Comparison of ENCODE assay signal across 27 cellular contexts in genomic region chr2:230812041-230812440, GRCh38. TPM values are rescaled to one million over a fixed set of nuclear protein-coding genes. Genes with fewer than 3 reads are reported as not detected.
DNase-seq lines count a peak whose midpoint lies in the region; ATAC-seq, FAIRE-seq and TF ChIP-seq lines count a peak whose summit lies in the region.
"Had no signal": no experiment of that assay in that cellular context is flagged by ENCODE, and none has a peak within 500 bp of the region (broad histone marks: within the 10 kb centered on the region; RNA-seq: fewer than 3 reads in every experiment).

No MANE protein-coding gene starts in this region.

- H3K9me3 ChIP-seq in HepG2 (ENCODE audit: low read length) = no peaks in the 10 kb centered on the region
- H3K9me3 ChIP-seq in right lobe of liver = no peaks in the 10 kb centered on the region
- no peaks in the 10 kb centered on the region for H3K9me3 ChIP-seq in adrenal gland (replicated peaks in 1 of 3)
- no peaks in the 10 kb centered on the region for H3K9me3 ChIP-seq in endodermal cell (ENCODE audit: control insufficient read depth, low read length)
- H3K9me3 ChIP-seq: HAP-1, heart right ventricle, MG63, thyroid gland had no signal

- H3K36me3 ChIP-seq in HepG2 (replicated peaks in 1 of 2; ENCODE audit: control insufficient read depth in 1 of 2, insufficient read depth in 2 of 2, low read length in 2 of 2) = peaks cover 16 to 57% of the 10 kb centered on the region in 2 experiments
- peaks cover 0 to 31% (median 6%) of the 10 kb centered on the region in 4 donors for H3K36me3 ChIP-seq in right lobe of liver
- peaks cover 0 to 36% of the 10 kb centered on the region in 2 donors for H3K36me3 ChIP-seq in adrenal gland (replicated peaks in 1 of 2)
- peaks cover 53% of the 10 kb centered on the region for H3K36me3 ChIP-seq in endodermal cell (ENCODE audit: control insufficient read depth, insufficient read depth, low read length)

- intact Hi-C loops in HepG2 (cut with micrococcal nuclease; ENCODE audit: unreplicated experiment) = no loop called here
- intact Hi-C loops in right lobe of liver (cut with DNase I) = no loop called here
- intact Hi-C loops in activated CD8-positive, alpha-beta T cell treated with anti-CD3 and anti-CD28 coated beads for 36 hours (cut with micrococcal nuclease) = no loop called here
- intact Hi-C loops in adrenal gland (cut with DNase I) = no loop called here

- H3K4me2 ChIP-seq in HepG2 (ENCODE audit: low read depth, low read length) = no peak overlapping the region

- no peak overlapping the region for H3K27ac ChIP-seq in HepG2 (ENCODE audit: extremely low read length, insufficient read depth, low read length)
- H3K27ac ChIP-seq in right lobe of liver = no peak overlapping the region
- no peak overlapping the region for H3K27ac ChIP-seq in adrenal gland
- no peak overlapping the region for H3K27ac ChIP-seq in endodermal cell (ENCODE audit: low read depth, low read length)
- H3K27ac ChIP-seq: heart right ventricle, RWPE1, thyroid gland, WERI-Rb-1 had no signal

- CTCF ChIA-PET in HepG2 (lab: Yijun Ruan, JAX; ENCODE audit: low intra/inter-chr PET ratio, low total read pairs) = no interaction called here
- CTCF ChIA-PET in activated CD8-positive, alpha-beta T cell treated with anti-CD3 and anti-CD28 coated beads for 36 hours (lab: Charles Lee) = interaction anchor here (0.7 to 2.2 kb wide), 3 partner anchors 12 to 50 kb away, joined by 3 to 22 read pairs (median 7); no protein-coding TSS in a partner anchor

- H3K4me1 ChIP-seq in HepG2 (ENCODE audit: insufficient read depth, low read length) (no peaks in the 10 kb centered on the region), right lobe of liver (no peaks in the 10 kb centered on the region), adrenal gland (replicated peaks in 1 of 2) (peaks cover 0 to 5% of the 10 kb centered on the region in 2 donors), endodermal cell (ENCODE audit: control insufficient read depth, insufficient read depth, low read length) (no peaks in the 10 kb centered on the region)
- H3K4me1 ChIP-seq: HAP-1, heart right ventricle, thyroid gland had no signal

- TF ChIP-seq CTCF in HepG2 (CRISPR knock-in tag; IDR thresholded peaks at IDR 0.05) (no peak), right lobe of liver (IDR thresholded peaks at IDR 0.05) (no peak), adrenal gland (IDR thresholded peaks at IDR 0.05) (no peak), endodermal cell (conservative IDR thresholded peaks at IDR 0.05) (no peak)
- TF ChIP-seq CTCF in activated CD8-positive, alpha-beta T cell treated with anti-CD3 and anti-CD28 coated beads for 36 hours (IDR thresholded peaks at IDR 0.05) = no peak

- no peaks in the 10 kb centered on the region for H3K79me2 ChIP-seq in HepG2 (ENCODE audit: insufficient read depth, low read length)

- H3K36me3 Mint-ChIP-seq in activated CD8-positive, alpha-beta T cell treated with anti-CD3 and anti-CD28 coated beads for 36 hours (ENCODE audit: low read depth) = peaks cover 52% of the 10 kb centered on the region
- peaks cover 37% of the 10 kb centered on the region for H3K36me3 Mint-ChIP-seq in endodermal cell (ENCODE audit: low read depth)

- 96% methylated on average over 6 of the region's 6 CpGs for whole genome bisulfite sequencing in HepG2 (ENCODE audit: low lambda C conversion rate)
- 96% methylated on average over 5 of the region's 6 CpGs for WGBS in right lobe of liver (ENCODE audit: insufficient coverage, low coverage, low lambda C conversion rate, missing lambda C conversion rate)
- WGBS in adrenal gland, 4 donors = 94 to 95% (median 95%) methylated on average over 6 of the region's 6 CpGs
- WGBS in endodermal cell (ENCODE audit: insufficient coverage in 1 of 2, insufficient read length in 1 of 2), 2 experiments = 97% methylated on average over 4 to 6 of the region's 6 CpGs

- H3K27me3 ChIP-seq in HepG2 (ENCODE audit: control insufficient read depth in 1 of 2, insufficient read depth in 2 of 2, low read length in 2 of 2) (no peaks in the 10 kb centered on the region), right lobe of liver (no peaks in the 10 kb centered on the region), adrenal gland (no peaks in the 10 kb centered on the region), endodermal cell (ENCODE audit: control insufficient read depth, insufficient read depth, low read length, poor library complexity, severe bottlenecking) (no peaks in the 10 kb centered on the region)
- H3K27me3 ChIP-seq: heart right ventricle, MG63, thyroid gland had no signal

- BruUV-seq in HepG2 (replicated peaks; lab: Mats Ljungman, UMichigan) = TSS peak; percentile 22

- POLR2A ChIA-PET in HepG2 (lab: Yijun Ruan, JAX) = no interaction called here
- POLR2A ChIA-PET in activated CD8-positive, alpha-beta T cell treated with anti-CD3 and anti-CD28 coated beads for 36 hours (lab: Charles Lee) = interaction anchor here (1.3 kb wide), 1 partner anchor 10 kb away, joined by 4 read pairs; no protein-coding TSS in a partner anchor

- H4K20me1 ChIP-seq in HepG2 (ENCODE audit: insufficient read depth, low read length) = no peaks in the 10 kb centered on the region

- no peak overlapping the region for H2AFZ ChIP-seq in HepG2 (ENCODE audit: low read length)

- in situ Hi-C loops in HepG2 (cut with HindIII; ENCODE audit: extremely low pct_ligation_motif_present, low pct_unique_long_range_greater_than_20kb) = loop anchor here (25.0 kb wide), 1 partner anchor 800 kb away; no protein-coding TSS in a partner anchor

- no peak overlapping the region for H3K9ac ChIP-seq in HepG2 (ENCODE audit: insufficient read depth, low read depth, low read length)
- no peak overlapping the region for H3K9ac ChIP-seq in endodermal cell (ENCODE audit: extremely low read depth, low read length, poor library complexity, severe bottlenecking)

- ATAC-seq in HepG2 (no peak), right lobe of liver (no peak), GM21447 (IDR thresholded peaks at IDR 0.05; ENCODE audit: unreplicated experiment) (no peak)
- no peak for ATAC-seq in activated CD8-positive, alpha-beta T cell treated with anti-CD3 and anti-CD28 coated beads for 36 hours
- ATAC-seq: heart right ventricle; left lobe of liver; natural killer cell treated with Interleukin-12 subunit alpha and Interleukin-12 subunit beta and Interleukin-15 and Interleukin-18, amount 100 ng/mL, for 72 hours; sciatic nerve; SK-N-SH treated with all-trans-retinoic acid at 6 μM for 48 hours; stimulated activated naive CD8-positive, alpha-beta T cell treated with anti-CD3 and anti-CD28 coated beads, Interleukin-15, amount 100 ng/mL, for 72 hours had no signal

- FAIRE-seq in HepG2 (lab: Jason Lieb, UNC) = no peak

- TF ChIP-seq POLR2A in HepG2 (IDR thresholded peaks at IDR 0.05; ENCODE audit: insufficient read depth in 1 of 2, low read depth in 2 of 2, low read length in 2 of 2) (no peak), right lobe of liver (IDR thresholded peaks at IDR 0.05) (no peak), adrenal gland (IDR thresholded peaks at IDR 0.05) (no peak)

- no peak for TF ChIP-seq EP300 in HepG2 (IDR thresholded peaks at IDR 0.05; ENCODE audit: low read depth in 2 of 2, low read length in 2 of 2)
- no peak for TF ChIP-seq EP300 in HepG2 (CRISPR knock-in tag; IDR thresholded peaks at IDR 0.05; ENCODE audit: borderline replicate concordance)

- H3K4me3 Mint-ChIP-seq in activated CD8-positive, alpha-beta T cell treated with anti-CD3 and anti-CD28 coated beads for 36 hours = no peak overlapping the region
- H3K4me3 Mint-ChIP-seq in endodermal cell = no peak overlapping the region
- H3K4me3 Mint-ChIP-seq: activated CD4-positive, alpha-beta memory T cell treated with anti-CD3 and anti-CD28 coated beads for 36 hours; activated naive CD4-positive, alpha-beta T cell treated with anti-CD3 and anti-CD28 coated beads, Interleukin-2, amount 50 U/mL, for 24 hours; natural killer cell treated with Interleukin-12 subunit alpha and Interleukin-12 subunit beta and Interleukin-15 and Interleukin-18, amount 100 ng/mL, for 72 hours; stimulated activated naive CD8-positive, alpha-beta T cell treated with anti-CD3 and anti-CD28 coated beads, Interleukin-15, amount 100 ng/mL, for 72 hours had no signal

- no peaks in the 10 kb centered on the region for H3K27me3 Mint-ChIP-seq in activated CD8-positive, alpha-beta T cell treated with anti-CD3 and anti-CD28 coated beads for 36 hours
- H3K27me3 Mint-ChIP-seq in endodermal cell (ENCODE audit: insufficient read depth) = no peaks in the 10 kb centered on the region
- H3K27me3 Mint-ChIP-seq: activated CD4-positive, alpha-beta memory T cell treated with anti-CD3 and anti-CD28 coated beads for 36 hours; activated naive CD4-positive, alpha-beta T cell treated with anti-CD3 and anti-CD28 coated beads, Interleukin-2, amount 50 U/mL, for 24 hours; natural killer cell treated with Interleukin-12 subunit alpha and Interleukin-12 subunit beta and Interleukin-15 and Interleukin-18, amount 100 ng/mL, for 72 hours; stimulated activated naive CD8-positive, alpha-beta T cell treated with anti-CD3 and anti-CD28 coated beads, Interleukin-15, amount 100 ng/mL, for 72 hours had no signal

- H3K4me3 ChIP-seq in HepG2 (replicated peaks in 1 of 3; ENCODE audit: insufficient read depth in 1 of 3, low read depth in 2 of 3, low read length in 3 of 3) = no peak overlapping the region
- H3K4me3 ChIP-seq in right lobe of liver = no peak overlapping the region
- H3K4me3 ChIP-seq in adrenal gland = no peak overlapping the region
- H3K4me3 ChIP-seq in endodermal cell (ENCODE audit: low read length) = no peak overlapping the region
- H3K4me3 ChIP-seq: HAP-1, heart right ventricle, MG63, thyroid gland had no signal

- no peak for TF ChIP-seq RAD21 in HepG2 (CRISPR knock-in tag; IDR thresholded peaks at IDR 0.05)

- DNase-seq in HepG2 (ENCODE audit: low spot score) = no peak
- DNase-seq in right lobe of liver = no peak
- no peak for DNase-seq in activated CD8-positive, alpha-beta T cell treated with anti-CD3 and anti-CD28 coated beads for 36 hours
- DNase-seq in islet precursor cell = peak; percentile 19
- DNase-seq in adrenal gland = no peak
- no peak for DNase-seq in endodermal cell
- DNase-seq in NCI-H82 (lab: John Stamatoyannopoulos, UW) = no peak
- DNase-seq: activated CD4-positive, alpha-beta memory T cell treated with anti-CD3 and anti-CD28 coated beads for 36 hours; activated T-cell treated with anti-CD3 and anti-CD28 coated beads, Interleukin-2, amount 50 U/mL, for 1 hour; C1 segment of cervical spinal cord; DMS 273 treated with DMSO at 0.1 percent for 48 hours; heart right ventricle; MG63; NCI-H2029 treated with DMSO at 0.1 percent for 48 hours; NCI-H2227 treated with DMSO at 0.1 percent for 48 hours; NCI-H748 treated with DMSO at 0.1 percent for 48 hours; stimulated activated naive CD8-positive, alpha-beta T cell treated with anti-CD3 and anti-CD28 coated beads, Interleukin-15, amount 100 ng/mL, for 72 hours; thyroid gland; WERI-Rb-1 had no signal

- H3K27ac Mint-ChIP-seq in activated CD8-positive, alpha-beta T cell treated with anti-CD3 and anti-CD28 coated beads for 36 hours = peak overlapping the region; percentile 11
- no peak overlapping the region for H3K27ac Mint-ChIP-seq in endodermal cell
- H3K27ac Mint-ChIP-seq: activated naive CD4-positive, alpha-beta T cell treated with anti-CD3 and anti-CD28 coated beads, Interleukin-2, amount 50 U/mL, for 24 hours had no signal

- H3K9me3 Mint-ChIP-seq in activated CD8-positive, alpha-beta T cell treated with anti-CD3 and anti-CD28 coated beads for 36 hours = no peaks in the 10 kb centered on the region
- no peaks in the 10 kb centered on the region for H3K9me3 Mint-ChIP-seq in endodermal cell
- H3K9me3 Mint-ChIP-seq: activated CD4-positive, alpha-beta memory T cell treated with anti-CD3 and anti-CD28 coated beads for 36 hours; activated naive CD4-positive, alpha-beta T cell treated with anti-CD3 and anti-CD28 coated beads, Interleukin-2, amount 50 U/mL, for 24 hours; natural killer cell treated with Interleukin-12 subunit alpha and Interleukin-12 subunit beta and Interleukin-15 and Interleukin-18, amount 100 ng/mL, for 72 hours; stimulated activated naive CD8-positive, alpha-beta T cell treated with anti-CD3 and anti-CD28 coated beads, Interleukin-15, amount 100 ng/mL, for 72 hours had no signal

- H3K4me1 Mint-ChIP-seq in activated CD8-positive, alpha-beta T cell treated with anti-CD3 and anti-CD28 coated beads for 36 hours (ENCODE audit: low read depth) = peaks cover 5% of the 10 kb centered on the region
- H3K4me1 Mint-ChIP-seq in endodermal cell = peaks cover 11% of the 10 kb centered on the region

RNA-seq across cellular contexts. Expression of gene ITM2C, which starts 52.7 kb away (rescaled TPM):
- total RNA-seq in HepG2 (2016; rRNA removed; fragmentation: Illumina TruSeq; extraction: Trizol) (40.7 and 70.5 TPM in 2 replicates), right lobe of liver (10 to 100 TPM; 11.1 to 26.9 (median 24.2) TPM), adrenal gland (100 to 1,000 TPM in 1 of 8 donors, 10 to 100 TPM in 7; 16.8 to 107 (median 32.7) TPM), endodermal cell (100 to 1,000 TPM; 208 to 269 TPM)
- total RNA-seq in HepG2 (2016; cell fraction: cytosol; rRNA removed; fragmentation: Illumina TruSeq; extraction: Trizol; ENCODE audit: low read depth) = 13.6 and 14.1 TPM in 2 replicates
- 40.7 and 74.0 TPM in 2 replicates for total RNA-seq in HepG2 (2016; cell fraction: insoluble cytoplasmic fraction; rRNA removed; fragmentation: Illumina TruSeq; extraction: Trizol)
- total RNA-seq in HepG2 (2016; cell fraction: membrane; rRNA removed; fragmentation: Illumina TruSeq; extraction: Trizol) = 30.7 and 33.5 TPM in 2 replicates
- 49.2 and 56.2 TPM in 2 replicates for total RNA-seq in HepG2 (2016; cell fraction: nucleus; rRNA removed; fragmentation: Illumina TruSeq; extraction: Trizol)
- polyA plus RNA-seq in HepG2 (2011; rRNA removed) (270 and 321 TPM in 2 replicates), adrenal gland (100 to 1,000 TPM in 1 of 3 donors, 10 to 100 TPM in 2; 31.2 to 131 (median 48.9) TPM)
- 356 TPM in 2 replicates for polyA plus RNA-seq in HepG2 (2011; cell fraction: cytosol; rRNA removed)
- polyA plus RNA-seq in HepG2 (2011; cell fraction: nucleus; rRNA removed) = 111 and 119 TPM in 2 replicates
- 124 and 196 TPM in 2 replicates for polyA plus RNA-seq in HepG2 (2012)
- polyA plus RNA-seq in HepG2 (2016; cell fraction: cytosol; fragmentation: Illumina TruSeq; extraction: Trizol; ENCODE audit: low read depth) = 18.9 and 24.2 TPM in 2 replicates
- 53.1 and 56.4 TPM in 2 replicates for polyA plus RNA-seq in HepG2 (2016; cell fraction: insoluble cytoplasmic fraction; fragmentation: Illumina TruSeq; extraction: Trizol; ENCODE audit: low read depth)
- polyA plus RNA-seq in HepG2 (2016; cell fraction: membrane; fragmentation: Illumina TruSeq; extraction: Trizol; ENCODE audit: low read depth) = 32.9 and 35.3 TPM in 2 replicates
- polyA plus RNA-seq in HepG2 (2016; cell fraction: nucleus; fragmentation: Illumina TruSeq; extraction: Trizol; ENCODE audit: insufficient read depth, low read depth) = 111 and 121 TPM in 2 replicates
- polyA minus RNA-seq in HepG2 (2011; rRNA and poly(A)+ RNA removed; ENCODE audit: low replicate concordance) = 108 and 408 TPM in 2 replicates
- polyA minus RNA-seq in HepG2 (2011; cell fraction: cytosol; rRNA and poly(A)+ RNA removed) = 84.7 and 140 TPM in 2 replicates
- polyA minus RNA-seq in HepG2 (2011; cell fraction: nucleus; rRNA and poly(A)+ RNA removed) = 20.1 and 24.2 TPM in 2 replicates
- total RNA-seq in activated CD8-positive, alpha-beta T cell treated with anti-CD3 and anti-CD28 coated beads for 36 hours = 10 to 100 TPM; 43.2 to 43.4 TPM
- polyA plus RNA-seq in endodermal cell (2013, experiment 1 of 2) = 239 TPM
- polyA plus RNA-seq in endodermal cell (2013, experiment 2 of 2) = 230 TPM
